ENCODE assay signal across 8 cellular contexts in the genomic region with DNA sequence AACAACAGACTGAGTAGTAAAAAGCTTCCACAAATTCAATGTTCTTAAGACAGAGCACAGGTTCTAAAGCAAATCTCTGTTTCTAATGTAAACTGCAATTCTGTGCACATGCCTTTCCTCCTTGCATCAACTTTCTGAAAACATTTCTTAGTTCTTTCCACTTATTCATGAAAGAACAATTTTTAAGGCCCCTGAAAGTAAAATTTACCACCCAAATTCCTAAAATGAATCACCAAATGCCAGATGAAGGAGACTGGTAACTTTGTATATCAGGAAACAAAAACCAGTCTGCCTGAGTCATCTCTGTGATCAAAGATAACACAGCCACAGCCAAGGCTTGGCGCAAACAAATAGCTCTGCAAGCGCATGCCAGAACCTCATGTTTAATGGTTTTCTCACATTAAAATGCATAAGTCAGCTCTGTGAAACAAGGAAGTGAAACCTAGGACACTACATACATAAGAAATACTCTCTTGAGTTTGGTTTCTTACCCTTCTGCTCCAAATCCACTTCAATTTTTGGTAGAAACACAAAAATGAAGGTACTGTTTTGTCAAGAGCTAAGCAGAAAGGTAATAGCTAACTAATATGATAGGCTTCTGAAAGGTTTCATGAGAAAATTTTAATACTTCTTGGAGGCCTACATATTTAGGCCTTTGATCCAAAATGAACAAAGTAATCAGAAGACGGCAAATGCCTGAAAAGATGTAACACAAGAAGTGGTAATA.
DNase-seq lines count a peak whose midpoint lies in the region; ATAC-seq and TF ChIP-seq lines count a peak whose summit lies in the region.

No MANE protein-coding gene starts in this region.

- no peak overlapping the region for H2BK5ac ChIP-seq in neuronal stem cell (ENCODE audit: low read length)

- intact Hi-C loops in testis (cut with DNase I; ENCODE audit: low total_unique reads) = no loop called here

- H2BK12ac ChIP-seq in neuronal stem cell (ENCODE audit: low read length) = no peak overlapping the region

- no peak overlapping the region for H4K91ac ChIP-seq in neuronal stem cell (ENCODE audit: low read depth, low read length, poor library complexity)

- no peak overlapping the region for H3K27ac ChIP-seq in neuronal stem cell (replicated peaks; ENCODE audit: low read length)
- peak overlapping the region; percentile 20 to 26 for H3K27ac ChIP-seq in testis

- peak overlapping the region; percentile 76 for H2AFZ ChIP-seq in neuronal stem cell (ENCODE audit: low read length)

- no peak for TF ChIP-seq POLR2A in testis (IDR thresholded peaks at IDR 0.05)

- H3K18ac ChIP-seq in neuronal stem cell (ENCODE audit: low read length) = no peak overlapping the region

- no peak overlapping the region for H2AK5ac ChIP-seq in neuronal stem cell (ENCODE audit: low read depth, low read length)

- H3K4me3 ChIP-seq in neuronal stem cell (ENCODE audit: low read length in 2 of 2) = no peak overlapping the region
- no peak overlapping the region for H3K4me3 ChIP-seq in testis

- H3K4ac ChIP-seq in neuronal stem cell (ENCODE audit: low read length) = no peak overlapping the region

- no peak overlapping the region for H2BK120ac ChIP-seq in neuronal stem cell (ENCODE audit: low read depth, low read length)

- H3K14ac ChIP-seq in neuronal stem cell (ENCODE audit: low read length) = no peak overlapping the region

- TF ChIP-seq CTCF in testis (IDR thresholded peaks at IDR 0.05) = no peak

- H3K27me3 ChIP-seq in neuronal stem cell (ENCODE audit: control insufficient read depth in 3 of 3, insufficient read depth in 3 of 3, low read depth in 1 of 3, low read length in 3 of 3) (no peaks in the 10 kb centered on the region), testis (no peaks in the 10 kb centered on the region)

- no peak overlapping the region for H4K8ac ChIP-seq in neuronal stem cell (ENCODE audit: low read depth, low read length)

- H3K9me3 ChIP-seq in neuronal stem cell (replicated peaks in 1 of 2; ENCODE audit: control insufficient read depth in 2 of 2, insufficient read depth in 1 of 2, low read depth in 1 of 2, low read length in 2 of 2) (no peaks in the 10 kb centered on the region), testis (no peaks in the 10 kb centered on the region)

- no CpG with 5 or more reads among the region's 3 CpGs for WGBS in neuronal stem cell (ENCODE audit: extremely low coverage in 2 of 2, insufficient read length in 2 of 2, insufficient replicate concordance in 1 of 2), 2 donors
- WGBS in testis, 2 donors = 59 to 64% methylated on average over 3 of the region's 3 CpGs

- DNase-seq in NOMO-1 treated with DMSO at 0.1 percent for 48 hours (lab: John Stamatoyannopoulos, UW; ENCODE audit: unreplicated experiment) (peak; percentile 98), neuronal stem cell (ENCODE audit: low spot score) (no peak), testis (peak; percentile 72), NCI-H748 treated with DMSO at 0.1 percent for 48 hours (lab: John Stamatoyannopoulos, UW) (no peak)
- DNase-seq in activated CD8-positive, alpha-beta memory T cell treated with anti-CD3 and anti-CD28 coated beads, Interleukin-2, amount 50 U/mL, for 24 hours (ENCODE audit: extremely low read depth) = peak; percentile 38

- H3K4me2 ChIP-seq in neuronal stem cell (ENCODE audit: insufficient read depth, low read length, poor library complexity, severe bottlenecking) = no peak overlapping the region

- H3K36me3 ChIP-seq in neuronal stem cell (replicated peaks in 1 of 2; ENCODE audit: control insufficient read depth in 2 of 2, insufficient read depth in 2 of 2, low read length in 2 of 2) (peaks cover 0 to 2% of the 10 kb centered on the region in 2 donors), testis (ENCODE audit: low read depth, missing control alignments) (no peaks in the 10 kb centered on the region)

- peak; percentile 79 for ATAC-seq in GM18508 (IDR thresholded peaks at IDR 0.05; ENCODE audit: insufficient read depth, unreplicated experiment)
- ATAC-seq in HG02943 (IDR thresholded peaks at IDR 0.05; ENCODE audit: low read depth, unreplicated experiment) = peak; percentile 90
- peak; percentile 94 for ATAC-seq in esophagus mucosa

- no peaks in the 10 kb centered on the region for H3K79me1 ChIP-seq in neuronal stem cell (ENCODE audit: low read depth, low read length)

- H3K4me1 ChIP-seq in neuronal stem cell (ENCODE audit: control insufficient read depth in 2 of 2, insufficient read depth in 1 of 2, low read depth in 1 of 2, low read length in 2 of 2) (peaks cover 0 to 11% of the 10 kb centered on the region in 2 donors), testis (peaks cover 8% of the 10 kb centered on the region)

- H3K9ac ChIP-seq in neuronal stem cell (ENCODE audit: low read depth, low read length, poor library complexity) = no peak overlapping the region

- no peak overlapping the region for H2BK15ac ChIP-seq in neuronal stem cell (ENCODE audit: low read length)

- no peak overlapping the region for H3K23ac ChIP-seq in neuronal stem cell (ENCODE audit: low read depth, low read length, poor library complexity)

Comparison
In these comparisons a context has a peak if more than half of its experiments do, and no peak if none do; other contexts are left out.
1. DNase-seq: peak in NOMO-1 treated with DMSO at 0.1 percent for 48 hours (single experiment), activated CD8-positive, alpha-beta memory T cell treated with anti-CD3 and anti-CD28 coated beads, Interleukin-2, amount 50 U/mL, for 24 hours (single experiment) and testis (single experiment); none in neuronal stem cell (single experiment) and NCI-H748 treated with DMSO at 0.1 percent for 48 hours (single experiment).
2. Peak in every context shown above with its lines, with median percentiles within 50 percentile points of each other: ATAC-seq.